9 cellular contexts compared by ENCODE assay signal in the genomic region with DNA sequence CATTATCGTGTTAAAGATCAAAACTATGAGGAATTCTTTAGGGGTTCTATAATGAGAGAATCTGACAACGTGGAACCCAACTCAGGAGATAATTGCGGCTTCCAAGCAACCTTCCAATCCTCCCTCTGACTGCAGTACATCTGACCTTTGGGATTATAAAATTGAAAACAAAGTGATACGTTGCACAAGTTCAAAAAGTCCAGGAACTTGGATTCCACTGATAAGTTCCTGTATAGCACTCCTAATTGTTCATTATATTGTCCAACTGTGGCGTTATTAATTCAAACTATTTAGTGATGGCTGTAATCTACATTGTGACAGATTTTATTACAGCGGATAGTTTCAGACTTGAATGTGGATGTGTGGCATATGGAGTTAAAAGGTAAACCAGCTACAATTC. TPM values are rescaled to one million over a fixed set of nuclear protein-coding genes. Genes with fewer than 3 reads are reported as not detected.
"Had no signal": no experiment of that assay in that cellular context is flagged by ENCODE, and none has a peak within 500 bp of the region (broad histone marks: within the 10 kb centered on the region; RNA-seq: fewer than 3 reads in every experiment).

No MANE protein-coding gene starts in this region.

- DNase-seq: GDM1, GF-D8 had no signal

- FAIRE-seq: G401.6, GM12878, GM12891, GM12892, GM18507, GM19239 had no signal

- H3K4me3 ChIP-seq: GM12878 had no signal

RNA-seq across cellular contexts. Expression of gene MALRD1, which starts 15.4 kb away (rescaled TPM):
- total RNA-seq: G401 had no signal
